In the genomic region with DNA sequence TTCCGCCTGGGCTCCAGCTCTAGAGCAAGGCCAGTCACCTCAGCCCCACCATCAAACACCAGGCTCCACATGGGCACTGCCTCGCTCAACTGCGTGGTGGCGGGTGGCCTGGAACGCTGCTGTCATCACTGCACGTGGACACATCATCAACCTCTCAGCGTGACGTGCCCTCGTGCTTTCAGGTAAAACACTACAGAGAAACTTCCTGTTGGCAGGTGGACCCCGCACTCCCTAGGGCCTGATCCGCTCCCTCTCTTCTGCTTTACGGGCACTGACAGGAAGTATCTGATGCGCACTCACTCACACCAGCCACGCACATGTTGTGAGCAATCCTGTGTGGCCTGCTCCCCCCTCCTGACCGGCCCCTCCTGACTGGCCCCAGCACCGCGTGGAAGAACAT, we compare ENCODE assay signal across 1 cellular context.
TF ChIP-seq lines count a peak whose summit lies in the region.

No MANE protein-coding gene starts in this region.

TF ChIP-seq in H1, 55 proteins besides CTCF, POLR2A, EP300 and RAD21:
- TF ChIP-seq KDM4A (IDR thresholded peaks at IDR 0.05; ENCODE audit: low read depth, low read length, severe bottlenecking) (no peak), SIN3A (conservative IDR thresholded peaks at IDR 0.05 in 1 of 2, IDR thresholded peaks at IDR 0.05 in 1 of 2; ENCODE audit: low read depth in 1 of 2, low read length in 2 of 2) (no peak), GTF2F1 (IDR thresholded peaks at IDR 0.05; ENCODE audit: borderline replicate concordance, low read depth, low read length) (no peak), MAFK (IDR thresholded peaks at IDR 0.05; ENCODE audit: low read depth, low read length) (no peak)
